In genomic region chr1:150548632-150549495, GRCh38 we compare ENCODE assay signal across 8 cellular contexts. TPM values are rescaled to one million over a fixed set of nuclear protein-coding genes. Genes with fewer than 3 reads are reported as not detected.
DNase-seq lines count a peak whose midpoint lies in the region; ATAC-seq and TF ChIP-seq lines count a peak whose summit lies in the region.

TSS of gene ADAMTSL4 (plus strand) at chr1:150549408. CDS start at chr1:150552289, 2,881 bp downstream.

- H3K4me2 ChIP-seq in BLaER1 treated with 17β-estradiol and CSF1 and Interleukin-3, amounts not matched to agents 10 nM and 100 nM, result peak within 1 kb of the TSS; percentile 87 to 98 (median 94)

- no peak within 1 kb of the TSS for H3K27ac Mint-ChIP-seq in activated B cell treated with CpG ODN at 0.5 μM for 24 hours

- no peaks in the 10 kb centered on the region; a peak in 1 of 22 replicates for H4K20me1 ChIP-seq in BLaER1 treated with 17β-estradiol and CSF1 and Interleukin-3, amounts not matched to agents 10 nM and 100 nM

- no peak for TF ChIP-seq CTCF in activated B cell treated with CpG ODN at 0.5 μM for 24 hours (IDR thresholded peaks at IDR 0.05)

- CTCF ChIA-PET in activated B cell treated with CpG ODN at 0.5 μM for 24 hours (lab: Charles Lee), result interaction anchor here (0.6 to 1.0 kb wide), 2 partner anchors 12 to 15 kb away, joined by 3 to 10 read pairs; no protein-coding TSS in a partner anchor

- peaks cover 0 to 9% (median 0%) of the 10 kb centered on the region in 11 experiments; a peak in 4 of 22 replicates for H3K36me3 ChIP-seq in BLaER1 treated with 17β-estradiol and CSF1 and Interleukin-3, amounts not matched to agents 10 nM and 100 nM
- H3K36me3 ChIP-seq in mucosa of rectum (ENCODE audit: control insufficient read depth in 2 of 2, insufficient read depth in 2 of 2, low read length in 2 of 2), result no peaks in the 10 kb centered on the region

- no peaks in the 10 kb centered on the region for H3K9me3 ChIP-seq in BLaER1 treated with 17β-estradiol and CSF1 and Interleukin-3, amounts not matched to agents 10 nM and 100 nM (replicated peaks in 1 of 11)
- no peaks in the 10 kb centered on the region for H3K9me3 ChIP-seq in mucosa of rectum (ENCODE audit: control insufficient read depth in 2 of 2, low read length in 2 of 2)

- H3K36me3 Mint-ChIP-seq in activated B cell treated with CpG ODN at 0.5 μM for 24 hours (ENCODE audit: low read depth), result no peaks in the 10 kb centered on the region

- H3K27ac ChIP-seq in BLaER1 treated with 17β-estradiol and CSF1 and Interleukin-3, amounts not matched to agents 10 nM and 100 nM, result peak within 1 kb of the TSS; percentile 71 to 96 (median 90)
- H3K27ac ChIP-seq in mucosa of rectum (ENCODE audit: low read depth in 2 of 2, low read length in 2 of 2), result peak within 1 kb of the TSS; percentile 52 to 66

- peak within 1 kb of the TSS; percentile 73 to 90 (median 83) for H3K9ac ChIP-seq in BLaER1 treated with 17β-estradiol and CSF1 and Interleukin-3, amounts not matched to agents 10 nM and 100 nM
- H3K9ac ChIP-seq in mucosa of rectum (ENCODE audit: low read depth in 1 of 2, low read length in 2 of 2), result peak within 1 kb of the TSS; percentile 52 to 63

- H3K9me3 Mint-ChIP-seq in activated B cell treated with CpG ODN at 0.5 μM for 24 hours, result no peaks in the 10 kb centered on the region

- peak; percentile 13 for DNase-seq in NCI-H1105 (lab: John Stamatoyannopoulos, UW)
- DNase-seq in activated B cell treated with CpG ODN at 0.5 μM for 24 hours, result peak; percentile 57
- DNase-seq in GM19240 (ENCODE audit: insufficient read length, low spot score), result no peak
- DNase-seq in superior temporal gyrus (ENCODE audit: extremely low spot score), result no peak

- H3K4me1 ChIP-seq in BLaER1 treated with 17β-estradiol and CSF1 and Interleukin-3, amounts not matched to agents 10 nM and 100 nM, result peaks cover 46 to 64% (median 55%) of the 10 kb centered on the region in 10 experiments
- peaks cover 3 to 15% of the 10 kb centered on the region in 2 donors for H3K4me1 ChIP-seq in mucosa of rectum (ENCODE audit: control insufficient read depth in 2 of 2, insufficient read depth in 2 of 2, low read length in 2 of 2)

- peaks cover 21% of the 10 kb centered on the region for H3K27me3 Mint-ChIP-seq in activated B cell treated with CpG ODN at 0.5 μM for 24 hours

- H3K4me1 Mint-ChIP-seq in activated B cell treated with CpG ODN at 0.5 μM for 24 hours, result peaks cover 24% of the 10 kb centered on the region

- peak within 1 kb of the TSS; percentile 81 for H3K4me3 Mint-ChIP-seq in activated B cell treated with CpG ODN at 0.5 μM for 24 hours

- H3K27me3 ChIP-seq in BLaER1 treated with 17β-estradiol and CSF1 and Interleukin-3, amounts not matched to agents 10 nM and 100 nM, result peaks cover 0 to 15% (median 0%) of the 10 kb centered on the region in 11 experiments; a peak in 7 of 22 replicates
- H3K27me3 ChIP-seq in mucosa of rectum (ENCODE audit: control insufficient read depth in 2 of 2, insufficient read depth in 2 of 2, low read length in 2 of 2), result peaks cover 0 to 8% of the 10 kb centered on the region in 2 donors

- POLR2A ChIA-PET in activated B cell treated with CpG ODN at 0.5 μM for 24 hours (lab: Charles Lee), result interaction anchor here (0.6 to 1.7 kb wide), 8 partner anchors 12 to 373 kb away, joined by 3 to 11 read pairs (median 4); partner anchors contain the start of genes ENSA and TARS2

- ATAC-seq in GM19043 (IDR thresholded peaks at IDR 0.05; ENCODE audit: low read depth, unreplicated experiment) (peak; percentile 51), activated B cell treated with CpG ODN at 0.5 μM for 24 hours (ENCODE audit: low read depth) (peak; percentile 76), esophagus mucosa (peak; percentile 56)

- H3K4me3 ChIP-seq in BLaER1 treated with 17β-estradiol and CSF1 and Interleukin-3, amounts not matched to agents 10 nM and 100 nM, result peak within 1 kb of the TSS; percentile 55 to 72 (median 64)
- H3K4me3 ChIP-seq in mucosa of rectum (ENCODE audit: low read length in 2 of 2), result peak within 1 kb of the TSS; percentile 59 to 67

- intact Hi-C loops in activated B cell treated with CpG ODN at 0.5 μM for 24 hours (cut with micrococcal nuclease), result no loop called here

RNA-seq across cellular contexts. Expression of gene ADAMTSL4, which starts in this region (rescaled TPM):
- 0.11 TPM in 1 of 2 replicates, not detected in the other for total RNA-seq in activated B cell treated with CpG ODN at 0.5 μM for 24 hours
- 42.9 TPM for total RNA-seq in esophagus mucosa

Comparison
In these comparisons a context has a peak if more than half of its experiments do, and no peak if none do; other contexts are left out.
1. RNA of gene ADAMTSL4 (total RNA-seq): 42.9 TPM in esophagus mucosa (single experiment); 0.11 TPM in activated B cell treated with CpG ODN at 0.5 μM for 24 hours; every median in the first group is over 10 times any median in the second.
2. Peak in DNase-seq and ATAC-seq in activated B cell treated with CpG ODN at 0.5 μM for 24 hours; RNA of the gene not detected or under 1 TPM.
3. Peak in every context shown above with its lines, with median percentiles within 50 percentile points of each other: ATAC-seq.